ENCODE assay signal across 8 cellular contexts in genomic region chr22:35352214-35353111, GRCh38. TPM values are rescaled to one million over a fixed set of nuclear protein-coding genes. Genes with fewer than 3 reads are reported as not detected.
DNase-seq lines count a peak whose midpoint lies in the region; ATAC-seq and TF ChIP-seq lines count a peak whose summit lies in the region.

No MANE protein-coding gene starts in this region.

- H3K9me3 Mint-ChIP-seq in endothelial cell (ENCODE audit: unreplicated experiment) (no peaks in the 10 kb centered on the region), nephron (no peaks in the 10 kb centered on the region)

- intact Hi-C loops in transverse colon (cut with DNase I; ENCODE audit: low total_unique reads): no loop called here

- H3K79me2 ChIP-seq in DND-41 (ENCODE audit: insufficient read depth, low read length): no peaks in the 10 kb centered on the region

- H3K27me3 ChIP-seq in DND-41 (ENCODE audit: insufficient read depth, low read length, poor library complexity) (no peaks in the 10 kb centered on the region), WERI-Rb-1 (ENCODE audit: insufficient read depth, low read depth, severe bottlenecking) (no peaks in the 10 kb centered on the region), transverse colon (no peaks in the 10 kb centered on the region)

- TF ChIP-seq POLR2A in transverse colon (IDR thresholded peaks at IDR 0.05): peak; percentile 8

- H3K9me3 ChIP-seq in DND-41 (ENCODE audit: insufficient read depth, low read length, severe bottlenecking) (no peaks in the 10 kb centered on the region), WERI-Rb-1 (ENCODE audit: severe bottlenecking) (no peaks in the 10 kb centered on the region), transverse colon (no peaks in the 10 kb centered on the region)

- in situ Hi-C loops in transverse colon (cut with MboI; ENCODE audit: low pct_ligation_motif_present in 1 of 4, low pct_unique_long_range_greater_than_20kb in 1 of 4, low sequenced_read_pairs in 3 of 4) (loop anchor here in 2 of 4 donors (5.0 to 10.0 kb wide), 4 partner anchors 52 to 772 kb away; partner anchors contain the start of gene MCM5 (in 1 of the 2)), KBM-7 (cut with MboI; ENCODE audit: low pct_unique_long_range_greater_than_20kb, low sequenced_read_pairs) (no loop called here)

- no peak overlapping the region for H3K27ac Mint-ChIP-seq in endothelial cell (ENCODE audit: unreplicated experiment)
- no peak overlapping the region for H3K27ac Mint-ChIP-seq in nephron

- 54% methylated on average over 16 of the region's 19 CpGs; no CpG with 5 or more reads in 1 of the 2 donors for WGBS in transverse colon (ENCODE audit: low coverage in 1 of 2), 2 donors

- H3K4me1 Mint-ChIP-seq in endothelial cell (ENCODE audit: unreplicated experiment) (peaks cover 8% of the 10 kb centered on the region), nephron (peaks cover 34% of the 10 kb centered on the region)

- peaks cover 11% of the 10 kb centered on the region for H3K4me1 ChIP-seq in DND-41 (ENCODE audit: insufficient read depth, low read length)
- peaks cover 8 to 25% (median 19%) of the 10 kb centered on the region in 4 donors for H3K4me1 ChIP-seq in transverse colon

- H3K27me3 Mint-ChIP-seq in endothelial cell (ENCODE audit: unreplicated experiment) (peaks cover 1% of the 10 kb centered on the region), nephron (ENCODE audit: low read depth) (peaks cover 3% of the 10 kb centered on the region)

- H3K9ac ChIP-seq in DND-41 (ENCODE audit: low read depth, low read length): no peak overlapping the region

- TF ChIP-seq EP300 in transverse colon (IDR thresholded peaks at IDR 0.05; ENCODE audit: low read depth): no peak

- H3K27ac ChIP-seq in DND-41 (ENCODE audit: low read length) (no peak overlapping the region), WERI-Rb-1 (peak overlapping the region; percentile 5; the same call in 1 of the 2 replicates), transverse colon (peak overlapping the region; percentile 56 to 87 (median 72))

- TF ChIP-seq CTCF in DND-41 (IDR thresholded peaks at IDR 0.05; ENCODE audit: borderline replicate concordance, extremely low read depth, low read length, poor library complexity, severe bottlenecking): peak; percentile 19
- TF ChIP-seq CTCF in WERI-Rb-1 (IDR thresholded peaks at IDR 0.05; ENCODE audit: low read depth, low read length): peak; percentile 67
- TF ChIP-seq CTCF in endothelial cell (IDR thresholded peaks at IDR 0.05; ENCODE audit: unreplicated experiment): no peak
- no peak for TF ChIP-seq CTCF in nephron (IDR thresholded peaks at IDR 0.05; ENCODE audit: unreplicated experiment in 3 of 3)
- peak in 3 of 5 experiments; percentile 2 to 14 (median 4) for TF ChIP-seq CTCF in transverse colon (IDR thresholded peaks at IDR 0.05)

- H2AFZ ChIP-seq in DND-41 (ENCODE audit: low read depth, low read length): no peak overlapping the region

- H4K20me1 ChIP-seq in DND-41 (ENCODE audit: insufficient read depth, low read length): no peaks in the 10 kb centered on the region

- H3K36me3 ChIP-seq in DND-41 (ENCODE audit: insufficient read depth, low read length) (no peaks in the 10 kb centered on the region), WERI-Rb-1 (no peaks in the 10 kb centered on the region), transverse colon (no peaks in the 10 kb centered on the region)

- no peak overlapping the region for H3K4me2 ChIP-seq in DND-41 (ENCODE audit: insufficient read depth, low read length)

- no peak for ATAC-seq in DND-41 (ENCODE audit: insufficient read depth, low read depth)
- peak; percentile 39 for ATAC-seq in HG03442 (IDR thresholded peaks at IDR 0.05; ENCODE audit: unreplicated experiment)

- no peak for DNase-seq in DND-41
- peak; percentile 64 for DNase-seq in WERI-Rb-1
- peak; percentile 49 for DNase-seq in endothelial cell (ENCODE audit: low spot score)
- DNase-seq in transverse colon: peak; percentile 80
- DNase-seq in KBM-7: no peak
- no peak for DNase-seq in NCI-H748 treated with DMSO at 0.1 percent for 48 hours (lab: John Stamatoyannopoulos, UW)

- H3K36me3 Mint-ChIP-seq in endothelial cell (ENCODE audit: low read depth, unreplicated experiment) (no peaks in the 10 kb centered on the region), nephron (ENCODE audit: low read depth) (no peaks in the 10 kb centered on the region)

- H3K4me3 ChIP-seq in DND-41 (ENCODE audit: low read depth in 1 of 2, low read length in 2 of 2) (no peak overlapping the region), WERI-Rb-1 (ENCODE audit: low read depth, low read length) (no peak overlapping the region), transverse colon (no peak overlapping the region)

- H3K4me3 Mint-ChIP-seq in endothelial cell (ENCODE audit: unreplicated experiment) (no peak overlapping the region), nephron (peak overlapping the region; percentile 46 to 92 (median 85))

RNA-seq across cellular contexts. Expression of gene HMOX1, which starts 28.4 kb away (rescaled TPM):
- total RNA-seq in endothelial cell (ENCODE audit: unreplicated experiment) (17.5 TPM), transverse colon (100 to 1,000 TPM in 1 of 4 donors, 10 to 100 TPM in 2, under 1 TPM in 1; 1.00 to 172 (median 42.7) TPM)

RNA-seq across cellular contexts. Expression of gene MCM5, which starts 47.5 kb away (rescaled TPM):
- 80.9 TPM for total RNA-seq in endothelial cell (ENCODE audit: unreplicated experiment)
- total RNA-seq in transverse colon: 10 to 100 TPM; 11.6 to 26.6 (median 13.3) TPM

RNA-seq across cellular contexts. Expression of gene TOM1, which starts 52.8 kb away (rescaled TPM):
- total RNA-seq in endothelial cell (ENCODE audit: unreplicated experiment): 32.0 TPM
- 100 to 1,000 TPM in 2 of 4 donors, 10 to 100 TPM in 2; 56.3 to 183 (median 104) TPM for total RNA-seq in transverse colon

Comparison
In these comparisons a context has a peak if more than half of its experiments do, and no peak if none do; other contexts are left out.
1. DNase-seq: peak in WERI-Rb-1 (single experiment), endothelial cell (single experiment) and transverse colon (single experiment); none in DND-41 (single experiment), KBM-7 (single experiment) and NCI-H748 treated with DMSO at 0.1 percent for 48 hours (single experiment).
2. CTCF ChIP-seq: peak in DND-41 (single experiment), WERI-Rb-1 (single experiment) and transverse colon (3 of 5); none in endothelial cell (single experiment) and nephron (0 of 3).